ENCODE assay signal across 21 cellular contexts in the genomic region with DNA sequence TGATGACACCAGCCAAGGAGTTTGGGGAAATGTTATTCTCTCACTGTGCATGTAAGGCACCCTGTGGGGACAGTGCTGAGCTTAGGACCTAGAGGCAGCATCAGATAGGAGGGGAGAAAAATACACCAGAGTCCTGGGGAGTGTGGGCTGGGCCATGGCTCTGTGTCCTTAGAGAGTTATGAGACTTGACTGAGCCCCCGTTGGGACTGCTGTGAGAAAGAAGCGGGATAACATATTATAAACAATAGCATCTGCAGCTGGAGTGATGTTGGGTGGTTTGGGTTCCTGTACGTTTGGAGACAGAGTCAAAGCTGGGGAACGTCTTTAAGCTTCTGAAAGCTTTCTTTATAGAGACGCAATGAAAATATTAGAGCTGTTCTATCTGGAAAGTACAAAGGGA.
DNase-seq lines count a peak whose midpoint lies in the region; ATAC-seq and TF ChIP-seq lines count a peak whose summit lies in the region.
"Had no signal": no experiment of that assay in that cellular context is flagged by ENCODE, and none has a peak within 500 bp of the region (broad histone marks: within the 10 kb centered on the region; RNA-seq: fewer than 3 reads in every experiment).

No MANE protein-coding gene starts in this region.

- peak overlapping the region; percentile 33 for H3K27ac Mint-ChIP-seq in T-helper 2 cell treated with Interferon-gamma antibody and Interleukin-4, amounts not matched to agents 5 μg/mL and 100 μg/mL, for 36 hours
- H3K27ac Mint-ChIP-seq in dendritic cell treated with granulocyte-macrophage colony-stimulating factor and Interleukin-4, amounts not matched to agents 40 ng/mL and 50 ng/mL, for 4 days = peak overlapping the region; percentile 82
- H3K27ac Mint-ChIP-seq: progenitor cell of endocrine pancreas had no signal

- no peak for DNase-seq in T-helper 2 cell treated with Interferon-gamma antibody and Interleukin-4, amounts not matched to agents 5 μg/mL and 100 μg/mL, for 36 hours (ENCODE audit: low spot score)
- no peak for DNase-seq in T-helper 2 cell
- DNase-seq in smooth muscle cell (lab: John Stamatoyannopoulos, UW; ENCODE audit: unreplicated experiment) = no peak
- no peak for DNase-seq in NCI-H1092 treated with DMSO at 0.1 percent for 48 hours (lab: John Stamatoyannopoulos, UW)
- no peak for DNase-seq in activated CD8-positive, alpha-beta memory T cell treated with anti-CD3 and anti-CD28 coated beads, Interleukin-2, amount 50 U/mL, for 4 hours
- DNase-seq: 8988T; activated CD4-positive, alpha-beta T cell treated with anti-CD3 and anti-CD28 coated beads for 1 hour; activated CD8-positive, alpha-beta memory T cell treated with anti-CD3 and anti-CD28 coated beads for 24 hours; dorsolateral prefrontal cortex; kidney; mammary epithelial cell; naive B cell; NCI-H1417 treated with DMSO at 0.1 percent for 48 hours; NCI-H510A treated with DMSO at 0.1 percent for 48 hours had no signal

- WGBS in smooth muscle cell (ENCODE audit: low lambda C conversion rate) = 27% methylated on average over 5 of the region's 5 CpGs

- no peak overlapping the region for H3K4me3 Mint-ChIP-seq in T-helper 2 cell treated with Interferon-gamma antibody and Interleukin-4, amounts not matched to agents 5 μg/mL and 100 μg/mL, for 36 hours
- H3K4me3 Mint-ChIP-seq in dendritic cell treated with granulocyte-macrophage colony-stimulating factor and Interleukin-4, amounts not matched to agents 40 ng/mL and 50 ng/mL, for 4 days = no peak overlapping the region

- intact Hi-C loops in dendritic cell treated with granulocyte-macrophage colony-stimulating factor and Interleukin-4, amounts not matched to agents 40 ng/mL and 50 ng/mL, for 4 days (cut with micrococcal nuclease) = no loop called here

- peaks cover 5% of the 10 kb centered on the region for H3K36me3 Mint-ChIP-seq in T-helper 2 cell treated with Interferon-gamma antibody and Interleukin-4, amounts not matched to agents 5 μg/mL and 100 μg/mL, for 36 hours (ENCODE audit: low read depth)
- H3K36me3 Mint-ChIP-seq in dendritic cell treated with granulocyte-macrophage colony-stimulating factor and Interleukin-4, amounts not matched to agents 40 ng/mL and 50 ng/mL, for 4 days (ENCODE audit: low read depth) = no peaks in the 10 kb centered on the region
- H3K36me3 Mint-ChIP-seq: naive B cell had no signal

- H3K4me1 ChIP-seq in smooth muscle cell (ENCODE audit: low read depth) = peaks cover 28% of the 10 kb centered on the region

- H3F3A ChIP-seq in smooth muscle cell (ENCODE audit: low read depth) = peaks cover 24% of the 10 kb centered on the region

- H3K36me3 ChIP-seq in KOPT-K1 (ENCODE audit: insufficient read depth, low read length) (peaks cover 15% of the 10 kb centered on the region; the same call in 1 of the 2 replicates), smooth muscle cell (ENCODE audit: low read depth) (no peaks in the 10 kb centered on the region)

- H2AFZ ChIP-seq in smooth muscle cell (ENCODE audit: low read depth) = no peak overlapping the region

- H3K27me3 ChIP-seq in smooth muscle cell (ENCODE audit: low read depth) = no peaks in the 10 kb centered on the region
- H3K27me3 ChIP-seq: dorsolateral prefrontal cortex had no signal

- no peaks in the 10 kb centered on the region for H3K9me3 ChIP-seq in KOPT-K1 (ENCODE audit: insufficient read depth, low read length, poor library complexity, severe bottlenecking)
- H3K9me3 ChIP-seq in smooth muscle cell (replicated peaks; ENCODE audit: low read depth) = no peaks in the 10 kb centered on the region

- TF ChIP-seq CTCF in smooth muscle cell (IDR thresholded peaks at IDR 0.05; ENCODE audit: borderline replicate concordance, insufficient read depth, poor library complexity, severe bottlenecking) = no peak

- H3K4me2 ChIP-seq in smooth muscle cell = peak overlapping the region; percentile 15

- peaks cover 62% of the 10 kb centered on the region for H3K4me1 Mint-ChIP-seq in T-helper 2 cell treated with Interferon-gamma antibody and Interleukin-4, amounts not matched to agents 5 μg/mL and 100 μg/mL, for 36 hours (ENCODE audit: low read depth)
- peaks cover 52% of the 10 kb centered on the region for H3K4me1 Mint-ChIP-seq in dendritic cell treated with granulocyte-macrophage colony-stimulating factor and Interleukin-4, amounts not matched to agents 40 ng/mL and 50 ng/mL, for 4 days (ENCODE audit: low read depth)

- peaks cover 6% of the 10 kb centered on the region for H3K27me3 Mint-ChIP-seq in T-helper 2 cell treated with Interferon-gamma antibody and Interleukin-4, amounts not matched to agents 5 μg/mL and 100 μg/mL, for 36 hours (ENCODE audit: low read depth)
- no peaks in the 10 kb centered on the region for H3K27me3 Mint-ChIP-seq in dendritic cell treated with granulocyte-macrophage colony-stimulating factor and Interleukin-4, amounts not matched to agents 40 ng/mL and 50 ng/mL, for 4 days

- H3K9me3 Mint-ChIP-seq in T-helper 2 cell treated with Interferon-gamma antibody and Interleukin-4, amounts not matched to agents 5 μg/mL and 100 μg/mL, for 36 hours = no peaks in the 10 kb centered on the region
- no peaks in the 10 kb centered on the region for H3K9me3 Mint-ChIP-seq in dendritic cell treated with granulocyte-macrophage colony-stimulating factor and Interleukin-4, amounts not matched to agents 40 ng/mL and 50 ng/mL, for 4 days

- ATAC-seq in GM21717 (IDR thresholded peaks at IDR 0.05; ENCODE audit: unreplicated experiment) = no peak
- ATAC-seq: SK-N-SH treated with all-trans-retinoic acid at 6 μM for 48 hours had no signal

- peaks cover 11% of the 10 kb centered on the region for H4K20me1 ChIP-seq in smooth muscle cell (ENCODE audit: low read depth)

- no peak overlapping the region for H3K9ac ChIP-seq in smooth muscle cell (ENCODE audit: low read depth)

- H3K79me2 ChIP-seq in smooth muscle cell (ENCODE audit: low read depth) = peaks cover 8% of the 10 kb centered on the region

- H3K27ac ChIP-seq in KOPT-K1 (ENCODE audit: low read depth, low read length, poor library complexity, severe bottlenecking) (peak overlapping the region; percentile 99), smooth muscle cell (ENCODE audit: low read depth) (peak overlapping the region; percentile 63)
- H3K27ac ChIP-seq: C4-2B, RWPE1 had no signal

- H3K4me3 ChIP-seq in smooth muscle cell = no peak overlapping the region
- H3K4me3 ChIP-seq: dorsolateral prefrontal cortex had no signal
